12 cellular contexts compared by ENCODE assay signal in the genomic region with DNA sequence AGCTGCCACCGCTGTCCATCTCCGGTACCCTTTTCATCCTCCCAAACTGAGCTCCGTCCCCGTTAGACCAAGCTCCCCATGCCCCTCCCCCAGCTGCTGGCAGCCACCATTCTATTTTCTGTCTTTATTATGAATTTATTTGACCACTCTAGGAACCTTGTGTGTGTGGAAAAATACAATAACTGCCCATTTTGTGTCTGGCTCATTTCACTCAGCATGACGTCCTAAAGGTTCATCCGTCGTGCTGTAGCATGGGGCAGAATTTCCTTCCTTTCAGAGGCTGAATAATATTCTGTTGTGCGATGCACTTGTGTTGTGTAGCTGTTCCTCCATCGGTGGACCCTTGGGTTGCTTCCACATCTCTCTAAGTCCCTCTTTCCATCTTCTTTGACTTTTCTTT.
DNase-seq lines count a peak whose midpoint lies in the region; ATAC-seq and TF ChIP-seq lines count a peak whose summit lies in the region.
"Had no signal": no experiment of that assay in that cellular context is flagged by ENCODE, and none has a peak within 500 bp of the region (broad histone marks: within the 10 kb centered on the region; RNA-seq: fewer than 3 reads in every experiment).

No MANE protein-coding gene starts in this region.

- H3K4me3 ChIP-seq in heart right ventricle (no peak overlapping the region), right atrium auricular region (no peak overlapping the region), uterus (no peak overlapping the region), upper lobe of left lung (no peak overlapping the region)
- peak overlapping the region; percentile 66 for H3K4me3 ChIP-seq in naive thymus-derived CD4-positive, alpha-beta T cell (ENCODE audit: low read length)
- H3K4me3 ChIP-seq: gastrocnemius medialis, right lobe of liver had no signal

- H3K27ac Mint-ChIP-seq in activated T-helper 2 cell treated with anti-CD3 and anti-CD28 coated beads, Interferon-gamma antibody, Interleukin-2, Interleukin-4, amounts not matched to agents 10 μg/mL and 5 μg/mL and 100 μg/mL, durations not matched to agents 14 hours and 24 hours and 36 hours, result peak overlapping the region; percentile 84
- peak overlapping the region; percentile 95 to 100 (median 97) for H3K27ac Mint-ChIP-seq in naive thymus-derived CD4-positive, alpha-beta T cell

- no peaks in the 10 kb centered on the region for H3K27me3 Mint-ChIP-seq in activated T-helper 2 cell treated with anti-CD3 and anti-CD28 coated beads, Interferon-gamma antibody, Interleukin-2, Interleukin-4, amounts not matched to agents 10 μg/mL and 5 μg/mL and 100 μg/mL, durations not matched to agents 14 hours and 24 hours and 36 hours (ENCODE audit: low read depth)
- H3K27me3 Mint-ChIP-seq in naive thymus-derived CD4-positive, alpha-beta T cell, result no peaks in the 10 kb centered on the region

- H3K9me3 Mint-ChIP-seq in activated T-helper 2 cell treated with anti-CD3 and anti-CD28 coated beads, Interferon-gamma antibody, Interleukin-2, Interleukin-4, amounts not matched to agents 10 μg/mL and 5 μg/mL and 100 μg/mL, durations not matched to agents 14 hours and 24 hours and 36 hours, result no peaks in the 10 kb centered on the region
- peaks cover 0 to 2% (median 0%) of the 10 kb centered on the region in 11 donors for H3K9me3 Mint-ChIP-seq in naive thymus-derived CD4-positive, alpha-beta T cell

- TF ChIP-seq POLR2A in uterus (IDR thresholded peaks at IDR 0.05) (no peak), upper lobe of left lung (IDR thresholded peaks at IDR 0.05) (no peak)

- intact Hi-C loops in heart right ventricle (cut with DNase I), result no loop called here
- intact Hi-C loops in activated T-helper 2 cell treated with anti-CD3 and anti-CD28 coated beads, Interferon-gamma antibody, Interleukin-2, Interleukin-4, amounts not matched to agents 10 μg/mL and 5 μg/mL and 100 μg/mL, durations not matched to agents 14 hours and 24 hours and 36 hours (cut with micrococcal nuclease), result loop anchor here (2.0 kb wide), 4 partner anchors 15 to 71 kb away; no protein-coding TSS in a partner anchor
- intact Hi-C loops in naive thymus-derived CD4-positive, alpha-beta T cell (cut with micrococcal nuclease), result loop anchor here (2.0 kb wide), 4 partner anchors 13 to 37 kb away; no protein-coding TSS in a partner anchor
- intact Hi-C loops in uterus (cut with DNase I; ENCODE audit: low total_unique reads), result no loop called here

- peaks cover 30 to 92% (median 69%) of the 10 kb centered on the region in 9 donors for H3K4me1 ChIP-seq in heart right ventricle
- H3K4me1 ChIP-seq in right atrium auricular region, result peaks cover 0 to 65% of the 10 kb centered on the region in 2 donors
- H3K4me1 ChIP-seq in naive thymus-derived CD4-positive, alpha-beta T cell (ENCODE audit: control insufficient read depth in 2 of 2, insufficient read depth in 2 of 2, low read length in 2 of 2), result peaks cover 88 to 91% of the 10 kb centered on the region in 2 donors
- peaks cover 8 to 59% of the 10 kb centered on the region in 2 donors for H3K4me1 ChIP-seq in uterus
- peaks cover 54 to 71% (median 60%) of the 10 kb centered on the region in 4 donors for H3K4me1 ChIP-seq in upper lobe of left lung

- CTCF ChIA-PET in naive thymus-derived CD4-positive, alpha-beta T cell (lab: Charles Lee), result interaction anchor here (0.8 to 10.1 kb wide), 9 partner anchors 11 to 79 kb away, joined by 3 to 114 read pairs (median 4); no protein-coding TSS in a partner anchor

- peaks cover 53% of the 10 kb centered on the region for H3K36me3 Mint-ChIP-seq in activated T-helper 2 cell treated with anti-CD3 and anti-CD28 coated beads, Interferon-gamma antibody, Interleukin-2, Interleukin-4, amounts not matched to agents 10 μg/mL and 5 μg/mL and 100 μg/mL, durations not matched to agents 14 hours and 24 hours and 36 hours (ENCODE audit: low read depth)
- peaks cover 4 to 42% (median 8%) of the 10 kb centered on the region in 5 donors for H3K36me3 Mint-ChIP-seq in naive thymus-derived CD4-positive, alpha-beta T cell

- WGBS in heart right ventricle, 2 donors, result 76 to 77% methylated on average over 9 of the region's 9 CpGs
- WGBS in upper lobe of left lung, 2 donors, result 83 to 87% methylated on average over 9 of the region's 9 CpGs

- POLR2A ChIA-PET in naive thymus-derived CD4-positive, alpha-beta T cell (lab: Charles Lee), result interaction anchor here (1.0 to 66.9 kb wide), 6 partner anchors 9 to 513 kb away, joined by 3 to 3353 read pairs (median 40); no protein-coding TSS in a partner anchor

- no peak for TF ChIP-seq CTCF in heart right ventricle (IDR thresholded peaks at IDR 0.05)
- TF ChIP-seq CTCF in right atrium auricular region (IDR thresholded peaks at IDR 0.05), result no peak
- TF ChIP-seq CTCF in uterus (IDR thresholded peaks at IDR 0.05), result no peak
- TF ChIP-seq CTCF in upper lobe of left lung (IDR thresholded peaks at IDR 0.05), result no peak

- H3K4me3 Mint-ChIP-seq in activated T-helper 2 cell treated with anti-CD3 and anti-CD28 coated beads, Interferon-gamma antibody, Interleukin-2, Interleukin-4, amounts not matched to agents 10 μg/mL and 5 μg/mL and 100 μg/mL, durations not matched to agents 14 hours and 24 hours and 36 hours (ENCODE audit: low read depth), result peak overlapping the region; percentile 93
- peak overlapping the region; percentile 83 to 100 (median 95) for H3K4me3 Mint-ChIP-seq in naive thymus-derived CD4-positive, alpha-beta T cell

- H3K4me1 Mint-ChIP-seq in activated T-helper 2 cell treated with anti-CD3 and anti-CD28 coated beads, Interferon-gamma antibody, Interleukin-2, Interleukin-4, amounts not matched to agents 10 μg/mL and 5 μg/mL and 100 μg/mL, durations not matched to agents 14 hours and 24 hours and 36 hours (ENCODE audit: low read depth), result peaks cover 77% of the 10 kb centered on the region
- H3K4me1 Mint-ChIP-seq in naive thymus-derived CD4-positive, alpha-beta T cell, result peaks cover 73 to 97% (median 89%) of the 10 kb centered on the region in 7 donors

- DNase-seq in heart right ventricle, result no peak
- no peak for DNase-seq in right atrium auricular region (ENCODE audit: low spot score)
- no peak for DNase-seq in activated T-helper 2 cell treated with anti-CD3 and anti-CD28 coated beads, Interferon-gamma antibody, Interleukin-2, Interleukin-4, amounts not matched to agents 10 μg/mL and 5 μg/mL and 100 μg/mL, durations not matched to agents 14 hours and 24 hours and 36 hours (ENCODE audit: low spot score)
- DNase-seq in naive thymus-derived CD4-positive, alpha-beta T cell, result no peak
- no peak for DNase-seq in uterus
- no peak for DNase-seq in upper lobe of left lung
- DNase-seq in NCI-H2171 (lab: John Stamatoyannopoulos, UW), result no peak
- no peak for DNase-seq in SK-N-DZ (ENCODE audit: low spot score)
- DNase-seq: gastrocnemius medialis, MV-4-11, NCI-H526, right lobe of liver had no signal

- no peaks in the 10 kb centered on the region for H3K27me3 ChIP-seq in heart right ventricle
- H3K27me3 ChIP-seq in right atrium auricular region, result no peaks in the 10 kb centered on the region
- H3K27me3 ChIP-seq in naive thymus-derived CD4-positive, alpha-beta T cell (ENCODE audit: control insufficient read depth in 2 of 2, insufficient read depth in 2 of 2, low read length in 2 of 2), result no peaks in the 10 kb centered on the region
- no peaks in the 10 kb centered on the region for H3K27me3 ChIP-seq in uterus
- H3K27me3 ChIP-seq in upper lobe of left lung, result no peaks in the 10 kb centered on the region
- H3K27me3 ChIP-seq: gastrocnemius medialis, right lobe of liver had no signal

- H3K36me3 ChIP-seq in heart right ventricle, result peaks cover 0 to 29% (median 0%) of the 10 kb centered on the region in 9 donors
- peaks cover 13% of the 10 kb centered on the region for H3K36me3 ChIP-seq in right atrium auricular region
- peaks cover 0 to 12% (median 0%) of the 10 kb centered on the region in 3 experiments for H3K36me3 ChIP-seq in naive thymus-derived CD4-positive, alpha-beta T cell (ENCODE audit: control insufficient read depth in 2 of 3, insufficient read depth in 3 of 3, low read length in 3 of 3)
- no peaks in the 10 kb centered on the region for H3K36me3 ChIP-seq in uterus
- peaks cover 0 to 20% (median 12%) of the 10 kb centered on the region in 4 donors for H3K36me3 ChIP-seq in upper lobe of left lung

- TF ChIP-seq EP300 in upper lobe of left lung (IDR thresholded peaks at IDR 0.05), result no peak

- H3K9me3 ChIP-seq in heart right ventricle (no peaks in the 10 kb centered on the region), right atrium auricular region (no peaks in the 10 kb centered on the region), uterus (no peaks in the 10 kb centered on the region), upper lobe of left lung (no peaks in the 10 kb centered on the region)
- no peaks in the 10 kb centered on the region for H3K9me3 ChIP-seq in naive thymus-derived CD4-positive, alpha-beta T cell (ENCODE audit: control insufficient read depth in 2 of 3, low read length in 3 of 3)
- H3K9me3 ChIP-seq: gastrocnemius medialis, right lobe of liver had no signal

- H3K27ac ChIP-seq in heart right ventricle (peak overlapping the region; percentile 0 to 87 (median 69)), right atrium auricular region (no peak overlapping the region), uterus (peak overlapping the region; percentile 83 to 90), upper lobe of left lung (peak overlapping the region in 2 of 4 donors; percentile 69 to 77)
- H3K27ac ChIP-seq in naive thymus-derived CD4-positive, alpha-beta T cell (ENCODE audit: low read depth, low read length), result peak overlapping the region; percentile 81
- H3K27ac ChIP-seq: right lobe of liver had no signal

- no peak for ATAC-seq in heart right ventricle
- no peak for ATAC-seq in naive thymus-derived CD4-positive, alpha-beta T cell
- no peak for ATAC-seq in upper lobe of left lung (ENCODE audit: low FRiP score in 2 of 2)
- ATAC-seq: gastrocnemius medialis, right lobe of liver had no signal

Comparison
In these comparisons a context has a peak if more than half of its experiments do, and no peak if none do; other contexts are left out.
1. H3K27ac ChIP-seq: peak in heart right ventricle (10 of 10), naive thymus-derived CD4-positive, alpha-beta T cell (single experiment) and uterus (2 of 2); none in right atrium auricular region (0 of 2).
2. intact Hi-C loops: an anchor here in activated T-helper 2 cell treated with anti-CD3 and anti-CD28 coated beads, Interferon-gamma antibody, Interleukin-2, Interleukin-4, amounts not matched to agents 10 μg/mL and 5 μg/mL and 100 μg/mL, durations not matched to agents 14 hours and 24 hours and 36 hours (2.0 kb wide) and naive thymus-derived CD4-positive, alpha-beta T cell (2.0 kb wide); none called in heart right ventricle and uterus.